Comparison of ENCODE assay signal across 10 cellular contexts in genomic region chr16:85057212-85057889, GRCh38.
DNase-seq lines count a peak whose midpoint lies in the region; ATAC-seq and TF ChIP-seq lines count a peak whose summit lies in the region.
"Had no signal": no experiment of that assay in that cellular context is flagged by ENCODE, and none has a peak within 500 bp of the region (broad histone marks: within the 10 kb centered on the region; RNA-seq: fewer than 3 reads in every experiment).

No MANE protein-coding gene starts in this region.

- no peaks in the 10 kb centered on the region for H3K9me3 ChIP-seq in neutrophil
- H3K9me3 ChIP-seq: HAP-1 had no signal

- H3K27me3 ChIP-seq in brain microvascular endothelial cell (replicated peaks) = no peaks in the 10 kb centered on the region
- H3K27me3 ChIP-seq in neutrophil = no peaks in the 10 kb centered on the region

- DNase-seq in NCI-H524 (lab: John Stamatoyannopoulos, UW) (peak; percentile 57 to 74), NCI-H524 treated with DMSO at 0.1 percent for 48 hours (lab: John Stamatoyannopoulos, UW) (no peak), LNCaP clone FGC (ENCODE audit: low read depth) (no peak), brain microvascular endothelial cell (no peak)
- DNase-seq: NCI-H446 had no signal

- in situ Hi-C loops in brain microvascular endothelial cell (cut with HindIII; ENCODE audit: low pct_ligation_motif_present, low sequenced_read_pairs) = no loop called here

- H3K27ac ChIP-seq in brain microvascular endothelial cell (no peak overlapping the region), neutrophil (peak overlapping the region; percentile 92)

- no peak for ATAC-seq in HG02642 (IDR thresholded peaks at IDR 0.05; ENCODE audit: poor library complexity, unreplicated experiment)
- no peak for ATAC-seq in GM18870 (IDR thresholded peaks at IDR 0.05; ENCODE audit: unreplicated experiment)
- ATAC-seq in HG03439 (IDR thresholded peaks at IDR 0.05; ENCODE audit: unreplicated experiment) = no peak

- H3K36me3 ChIP-seq in brain microvascular endothelial cell (replicated peaks) (no peaks in the 10 kb centered on the region), neutrophil (peaks cover 37% of the 10 kb centered on the region)
- H3K36me3 ChIP-seq: HAP-1 had no signal

- peaks cover 89 to 98% of the 10 kb centered on the region in 2 experiments for H3K4me1 ChIP-seq in neutrophil (ENCODE audit: control insufficient read depth in 1 of 2, insufficient read depth in 1 of 2, low read depth in 1 of 2, low read length in 1 of 2)
- H3K4me1 ChIP-seq: HAP-1 had no signal

- H3K4me3 ChIP-seq in LNCaP clone FGC (ENCODE audit: low read depth, low read length) (no peak overlapping the region), brain microvascular endothelial cell (ENCODE audit: low read depth, low read length) (no peak overlapping the region), neutrophil (ENCODE audit: low read depth in 1 of 2, low read length in 1 of 2) (no peak overlapping the region)
- H3K4me3 ChIP-seq: HAP-1 had no signal

- TF ChIP-seq CTCF in LNCaP clone FGC (IDR thresholded peaks at IDR 0.05; ENCODE audit: control insufficient read depth, extremely low read depth, insufficient read depth) (0 out of 2 replicates have a peak, but pooled peaks have one; percentile 19), brain microvascular endothelial cell (IDR thresholded peaks at IDR 0.05; ENCODE audit: low read depth, low read length, missing control alignments) (peak; percentile 55), neutrophil (IDR thresholded peaks at IDR 0.05) (peak; percentile 20)

Comparison
In these comparisons a context has a peak if more than half of its experiments do, and no peak if none do; other contexts are left out.
1. DNase-seq: peak in NCI-H524 (2 of 2); none in NCI-H524 treated with DMSO at 0.1 percent for 48 hours (single experiment), LNCaP clone FGC (single experiment) and brain microvascular endothelial cell (single experiment).
2. Peak in every context shown above with its lines, with median percentiles within 50 percentile points of each other: CTCF ChIP-seq.